ENCODE assay signal across 8 cellular contexts in genomic region chr11:12109591-12110196, GRCh38. TPM values are rescaled to one million over a fixed set of nuclear protein-coding genes. Genes with fewer than 3 reads are reported as not detected.
DNase-seq lines count a peak whose midpoint lies in the region; TF ChIP-seq lines count a peak whose summit lies in the region.

No MANE protein-coding gene starts in this region.

- in situ Hi-C loops in KBM-7 (cut with MboI; ENCODE audit: low pct_unique_long_range_greater_than_20kb, low sequenced_read_pairs), result no loop called here

- TF ChIP-seq POLR2A in esophagus muscularis mucosa (IDR thresholded peaks at IDR 0.05; ENCODE audit: low read depth), result no peak

- peak overlapping the region; percentile 92 for H3K4me3 Mint-ChIP-seq in T-helper 1 cell treated with Interleukin-12 subunit alpha and Interleukin-12 subunit beta and Interleukin-4 antibody, amounts not matched to agents 30 μg/mL and 1 μg/mL, for 36 hours

- H3K4me1 ChIP-seq in esophagus muscularis mucosa, result peaks cover 30 to 49% (median 47%) of the 10 kb centered on the region in 4 donors
- peaks cover 4% of the 10 kb centered on the region for H3K4me1 ChIP-seq in parathyroid adenoma

- peaks cover 5% of the 10 kb centered on the region for H3K36me3 Mint-ChIP-seq in T-helper 1 cell treated with Interleukin-12 subunit alpha and Interleukin-12 subunit beta and Interleukin-4 antibody, amounts not matched to agents 30 μg/mL and 1 μg/mL, for 36 hours (ENCODE audit: low read depth)

- no peak overlapping the region for H3K9ac ChIP-seq in parathyroid adenoma

- H3K4me3 ChIP-seq in esophagus muscularis mucosa, result peak overlapping the region; percentile 65 to 97 (median 88)
- peak overlapping the region; percentile 9 for H3K4me3 ChIP-seq in parathyroid adenoma (ENCODE audit: low read depth, low read length)

- peak overlapping the region; percentile 14 for H2AFZ ChIP-seq in parathyroid adenoma

- peak overlapping the region; percentile 92 to 98 (median 97) for H3K27ac ChIP-seq in esophagus muscularis mucosa (replicated peaks in 1 of 4)
- no peak overlapping the region for H3K27ac ChIP-seq in parathyroid adenoma

- H3K9me3 Mint-ChIP-seq in T-helper 1 cell treated with Interleukin-12 subunit alpha and Interleukin-12 subunit beta and Interleukin-4 antibody, amounts not matched to agents 30 μg/mL and 1 μg/mL, for 36 hours, result no peaks in the 10 kb centered on the region

- H3K4me1 Mint-ChIP-seq in T-helper 1 cell treated with Interleukin-12 subunit alpha and Interleukin-12 subunit beta and Interleukin-4 antibody, amounts not matched to agents 30 μg/mL and 1 μg/mL, for 36 hours (ENCODE audit: low read depth), result peaks cover 70% of the 10 kb centered on the region

- peak; percentile 49 for DNase-seq in Daoy (ENCODE audit: low read depth)
- no peak for DNase-seq in esophagus muscularis mucosa (ENCODE audit: extremely low spot score)
- no peak for DNase-seq in NCI-H2107 (lab: John Stamatoyannopoulos, UW)
- DNase-seq in KBM-7, result no peak
- no peak for DNase-seq in cerebellum (ENCODE audit: low spot score)
- no peak for DNase-seq in DMS 273 treated with DMSO at 0.1 percent for 48 hours (lab: John Stamatoyannopoulos, UW)

- no peak for TF ChIP-seq EP300 in esophagus muscularis mucosa (IDR thresholded peaks at IDR 0.05)

- H3K27me3 ChIP-seq in esophagus muscularis mucosa (no peaks in the 10 kb centered on the region), parathyroid adenoma (ENCODE audit: control insufficient read depth, insufficient read depth, low read length) (no peaks in the 10 kb centered on the region)

- TF ChIP-seq CTCF in esophagus muscularis mucosa (IDR thresholded peaks at IDR 0.05), result no peak
- TF ChIP-seq CTCF in parathyroid adenoma (IDR thresholded peaks at IDR 0.05), result no peak

- WGBS in esophagus muscularis mucosa, result 31% methylated on average over 7 of the region's 7 CpGs

- H3K36me3 ChIP-seq in esophagus muscularis mucosa (no peaks in the 10 kb centered on the region), parathyroid adenoma (ENCODE audit: control insufficient read depth, insufficient read depth, low read length) (no peaks in the 10 kb centered on the region)

- intact Hi-C loops in esophagus muscularis mucosa (cut with DNase I), result loop anchor here (5.0 kb wide), 1 partner anchor 128 kb away; no protein-coding TSS in a partner anchor

- H3K79me2 ChIP-seq in parathyroid adenoma, result no peaks in the 10 kb centered on the region

- H3K9me3 ChIP-seq in esophagus muscularis mucosa (no peaks in the 10 kb centered on the region), parathyroid adenoma (ENCODE audit: control insufficient read depth, low read length) (no peaks in the 10 kb centered on the region)

- peak overlapping the region; percentile 82 for H3K4me2 ChIP-seq in parathyroid adenoma (ENCODE audit: low read length)

- H3K27ac Mint-ChIP-seq in T-helper 1 cell treated with Interleukin-12 subunit alpha and Interleukin-12 subunit beta and Interleukin-4 antibody, amounts not matched to agents 30 μg/mL and 1 μg/mL, for 36 hours, result peak overlapping the region; percentile 100

- no peaks in the 10 kb centered on the region for H3K27me3 Mint-ChIP-seq in T-helper 1 cell treated with Interleukin-12 subunit alpha and Interleukin-12 subunit beta and Interleukin-4 antibody, amounts not matched to agents 30 μg/mL and 1 μg/mL, for 36 hours (ENCODE audit: low read depth)

RNA-seq across cellular contexts. Expression of gene MICAL2, which starts 0.7 kb away (rescaled TPM):
- 135 and 178 TPM in 2 replicates for total RNA-seq in Daoy (2014; rRNA removed; shearing (Covaris generic))
- total RNA-seq in esophagus muscularis mucosa (100 to 1,000 TPM; 195 to 499 (median 259) TPM), cerebellum (20.0 TPM)
